ENCODE assay signal across 21 cellular contexts in the genomic region with DNA sequence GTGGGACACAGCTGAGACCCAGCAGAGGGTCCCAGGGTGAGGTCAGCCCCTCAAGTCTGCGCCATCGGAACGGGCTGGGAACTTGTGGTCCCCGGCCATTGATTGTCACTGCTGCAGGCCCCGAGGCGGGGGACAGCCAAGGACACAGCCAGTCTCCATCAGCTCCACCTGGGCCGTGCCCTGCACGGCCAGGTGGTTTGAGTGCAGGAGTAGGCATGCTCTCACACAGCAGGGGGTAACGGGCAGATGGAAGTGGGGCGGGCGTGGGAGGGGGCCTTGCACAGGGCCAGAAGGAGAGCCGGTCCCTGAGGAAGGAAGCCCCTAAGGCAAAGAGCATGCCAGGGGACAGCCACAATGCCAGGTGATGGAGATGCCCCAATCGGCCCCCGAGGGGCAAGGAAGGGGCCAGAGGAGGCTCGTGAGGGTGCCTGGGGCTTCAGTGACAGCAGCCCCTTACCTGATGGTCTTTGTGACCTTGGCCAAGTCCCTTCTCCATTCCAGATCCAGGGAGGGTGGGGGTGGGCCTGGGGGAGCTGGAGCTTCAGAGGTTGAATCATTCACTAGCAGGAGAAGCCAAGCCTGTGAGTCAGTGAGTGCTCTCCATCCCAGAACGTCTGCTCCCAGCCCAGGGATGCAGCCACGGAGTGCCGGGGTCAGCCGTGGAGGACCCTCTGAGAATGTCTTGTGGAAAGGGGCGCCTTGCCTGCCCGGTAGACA.
DNase-seq lines count a peak whose midpoint lies in the region; FAIRE-seq and TF ChIP-seq lines count a peak whose summit lies in the region.
"Had no signal": no experiment of that assay in that cellular context is flagged by ENCODE, and none has a peak within 500 bp of the region (broad histone marks: within the 10 kb centered on the region; RNA-seq: fewer than 3 reads in every experiment).

No MANE protein-coding gene starts in this region.

- FAIRE-seq in RCC 7860 (lab: Jason Lieb, UNC), result no peak
- FAIRE-seq in urothelium cell line (lab: Jason Lieb, UNC), result no peak
- FAIRE-seq: HepG2, keratinocyte had no signal

- no peak for TF ChIP-seq POLR2A in erythroblast (IDR thresholded peaks at IDR 0.05; ENCODE audit: low read length)

- H3K4me3 ChIP-seq in fibroblast of mammary gland (ENCODE audit: control insufficient read depth, low read depth, low read length), result no peak overlapping the region
- H3K4me3 ChIP-seq: transverse colon had no signal

- peak in 2 of 3 experiments; percentile 31 to 72 for DNase-seq in NCI-H1417 (lab: John Stamatoyannopoulos, UW)
- no peak for DNase-seq in NCI-H1417 treated with DMSO at 0.1 percent for 48 hours (lab: John Stamatoyannopoulos, UW)
- DNase-seq in RCC 7860 (ENCODE audit: low spot score), result peak; percentile 29
- peak; percentile 51 for DNase-seq in fibroblast of mammary gland (ENCODE audit: low read depth)
- peak; percentile 72 for DNase-seq in urothelium cell line (ENCODE audit: low spot score)
- no peak for DNase-seq in nucleus accumbens (lab: John Stamatoyannopoulos, UW)
- DNase-seq in erythroblast (lab: John Stamatoyannopoulos, UW), result no peak
- DNase-seq in activated CD8-positive, alpha-beta memory T cell treated with anti-CD3 and anti-CD28 coated beads, Interleukin-2, amount 50 U/mL, for 4 hours, result no peak
- DNase-seq: activated CD4-positive, alpha-beta T cell treated with anti-CD3 and anti-CD28 coated beads, Interleukin-2, amount 50 U/mL, for 1 hour; activated naive CD4-positive, alpha-beta T cell treated with anti-CD3 and anti-CD28 coated beads, Interleukin-2, amount 50 U/mL, for 16 hours; activated T-cell treated with anti-CD3 and anti-CD28 coated beads, Interleukin-2, amount 50 U/mL, for 1 hour; DMS79 treated with DMSO at 0.1 percent for 48 hours; dorsolateral prefrontal cortex; NCI-H2081 treated with DMSO at 0.1 percent for 48 hours; NCI-H748 treated with DMSO at 0.1 percent for 48 hours; nephron progenitor cell; stimulated activated CD4-positive, alpha-beta T cell treated with anti-CD3 and anti-CD28 coated beads, Interleukin-15, amount 100 ng/mL, for 24 hours; stimulated activated naive CD4-positive, alpha-beta T cell; transverse colon had no signal

- TF ChIP-seq CTCF in fibroblast of mammary gland (conservative IDR thresholded peaks at IDR 0.05; ENCODE audit: control insufficient read depth, insufficient read depth, low read depth, low read length), result no peak

Comparison
In these comparisons a context has a peak if more than half of its experiments do, and no peak if none do; other contexts are left out.
1. DNase-seq: peak in NCI-H1417 (2 of 3), RCC 7860 (single experiment), fibroblast of mammary gland (single experiment) and urothelium cell line (single experiment); none in NCI-H1417 treated with DMSO at 0.1 percent for 48 hours (single experiment), nucleus accumbens (0 of 56), erythroblast (0 of 2) and activated CD8-positive, alpha-beta memory T cell treated with anti-CD3 and anti-CD28 coated beads, Interleukin-2, amount 50 U/mL, for 4 hours (single experiment).